ENCODE assay signal across 3 cellular contexts in the genomic region with DNA sequence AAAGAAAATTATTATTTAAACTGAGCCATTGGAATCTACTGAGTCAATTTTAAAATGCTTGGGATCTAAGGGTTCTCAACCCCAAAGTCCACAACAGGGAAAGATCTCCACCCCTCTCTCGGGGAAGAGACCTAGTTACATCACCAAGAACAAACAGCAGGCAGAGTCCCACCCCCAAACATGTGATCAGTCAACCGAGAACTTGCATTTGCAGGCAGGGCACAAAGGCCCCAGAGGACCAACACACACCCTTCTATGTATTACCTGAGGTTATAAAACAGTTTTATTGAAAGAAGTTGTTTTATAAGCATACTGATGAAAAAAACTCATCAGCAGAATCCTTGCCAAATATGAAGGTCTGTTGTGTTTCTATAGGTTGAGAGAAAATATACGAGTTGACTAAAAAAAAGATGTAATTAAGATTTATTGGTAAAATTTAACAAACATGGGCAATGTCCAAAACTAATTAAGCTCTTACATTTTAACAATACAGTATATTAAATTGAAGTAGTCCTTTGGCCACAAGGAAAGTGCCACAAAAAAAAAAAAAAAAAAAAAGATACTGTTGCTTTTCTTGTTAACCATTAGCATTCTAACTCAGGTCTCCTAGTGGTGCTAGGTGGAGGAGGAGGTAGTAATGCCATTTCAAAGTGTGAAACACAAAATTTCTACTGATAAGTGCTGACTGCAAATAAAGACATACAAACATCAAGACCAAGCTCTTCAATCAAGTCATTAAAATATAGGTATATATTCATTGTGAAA.
TF ChIP-seq lines count a peak whose summit lies in the region.

No MANE protein-coding gene starts in this region.

TF ChIP-seq in A549, 52 proteins besides CTCF, POLR2A, EP300 and RAD21:
- no peak for TF ChIP-seq SMC3 (IDR thresholded peaks at IDR 0.05)
- TF ChIP-seq, protein P1, sequence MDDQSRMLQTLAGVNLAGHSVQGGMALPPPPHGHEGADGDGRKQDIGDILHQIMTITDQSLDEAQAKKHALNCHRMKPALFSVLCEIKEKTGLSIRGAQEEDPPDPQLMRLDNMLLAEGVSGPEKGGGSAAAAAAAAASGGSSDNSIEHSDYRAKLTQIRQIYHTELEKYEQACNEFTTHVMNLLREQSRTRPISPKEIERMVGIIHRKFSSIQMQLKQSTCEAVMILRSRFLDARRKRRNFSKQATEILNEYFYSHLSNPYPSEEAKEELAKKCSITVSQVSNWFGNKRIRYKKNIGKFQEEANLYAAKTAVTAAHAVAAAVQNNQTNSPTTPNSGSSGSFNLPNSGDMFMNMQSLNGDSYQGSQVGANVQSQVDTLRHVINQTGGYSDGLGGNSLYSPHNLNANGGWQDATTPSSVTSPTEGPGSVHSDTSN (IDR thresholded peaks at IDR 0.05), result no peak
- no peak for TF ChIP-seq RNF2 (IDR thresholded peaks at IDR 0.05; ENCODE audit: borderline replicate concordance, low read depth)
- no peak for TF ChIP-seq ZC3H11A (IDR thresholded peaks at IDR 0.05)
- no peak for TF ChIP-seq TFCP2L1 (CRISPR knock-in tag; IDR thresholded peaks at IDR 0.05)
- TF ChIP-seq, protein P2, sequence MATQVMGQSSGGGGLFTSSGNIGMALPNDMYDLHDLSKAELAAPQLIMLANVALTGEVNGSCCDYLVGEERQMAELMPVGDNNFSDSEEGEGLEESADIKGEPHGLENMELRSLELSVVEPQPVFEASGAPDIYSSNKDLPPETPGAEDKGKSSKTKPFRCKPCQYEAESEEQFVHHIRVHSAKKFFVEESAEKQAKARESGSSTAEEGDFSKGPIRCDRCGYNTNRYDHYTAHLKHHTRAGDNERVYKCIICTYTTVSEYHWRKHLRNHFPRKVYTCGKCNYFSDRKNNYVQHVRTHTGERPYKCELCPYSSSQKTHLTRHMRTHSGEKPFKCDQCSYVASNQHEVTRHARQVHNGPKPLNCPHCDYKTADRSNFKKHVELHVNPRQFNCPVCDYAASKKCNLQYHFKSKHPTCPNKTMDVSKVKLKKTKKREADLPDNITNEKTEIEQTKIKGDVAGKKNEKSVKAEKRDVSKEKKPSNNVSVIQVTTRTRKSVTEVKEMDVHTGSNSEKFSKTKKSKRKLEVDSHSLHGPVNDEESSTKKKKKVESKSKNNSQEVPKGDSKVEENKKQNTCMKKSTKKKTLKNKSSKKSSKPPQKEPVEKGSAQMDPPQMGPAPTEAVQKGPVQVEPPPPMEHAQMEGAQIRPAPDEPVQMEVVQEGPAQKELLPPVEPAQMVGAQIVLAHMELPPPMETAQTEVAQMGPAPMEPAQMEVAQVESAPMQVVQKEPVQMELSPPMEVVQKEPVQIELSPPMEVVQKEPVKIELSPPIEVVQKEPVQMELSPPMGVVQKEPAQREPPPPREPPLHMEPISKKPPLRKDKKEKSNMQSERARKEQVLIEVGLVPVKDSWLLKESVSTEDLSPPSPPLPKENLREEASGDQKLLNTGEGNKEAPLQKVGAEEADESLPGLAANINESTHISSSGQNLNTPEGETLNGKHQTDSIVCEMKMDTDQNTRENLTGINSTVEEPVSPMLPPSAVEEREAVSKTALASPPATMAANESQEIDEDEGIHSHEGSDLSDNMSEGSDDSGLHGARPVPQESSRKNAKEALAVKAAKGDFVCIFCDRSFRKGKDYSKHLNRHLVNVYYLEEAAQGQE (IDR thresholded peaks at IDR 0.05), result no peak
- no peak for TF ChIP-seq KDM1A (IDR thresholded peaks at IDR 0.05; ENCODE audit: low read depth)
- no peak for TF ChIP-seq CEBPB (IDR thresholded peaks at IDR 0.05)
- no peak for TF ChIP-seq KDM5A (IDR thresholded peaks at IDR 0.05)
- TF ChIP-seq, protein P3, sequence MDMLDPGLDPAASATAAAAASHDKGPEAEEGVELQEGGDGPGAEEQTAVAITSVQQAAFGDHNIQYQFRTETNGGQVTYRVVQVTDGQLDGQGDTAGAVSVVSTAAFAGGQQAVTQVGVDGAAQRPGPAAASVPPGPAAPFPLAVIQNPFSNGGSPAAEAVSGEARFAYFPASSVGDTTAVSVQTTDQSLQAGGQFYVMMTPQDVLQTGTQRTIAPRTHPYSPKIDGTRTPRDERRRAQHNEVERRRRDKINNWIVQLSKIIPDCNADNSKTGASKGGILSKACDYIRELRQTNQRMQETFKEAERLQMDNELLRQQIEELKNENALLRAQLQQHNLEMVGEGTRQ (IDR thresholded peaks at IDR 0.05), result no peak
- TF ChIP-seq, protein P4, sequence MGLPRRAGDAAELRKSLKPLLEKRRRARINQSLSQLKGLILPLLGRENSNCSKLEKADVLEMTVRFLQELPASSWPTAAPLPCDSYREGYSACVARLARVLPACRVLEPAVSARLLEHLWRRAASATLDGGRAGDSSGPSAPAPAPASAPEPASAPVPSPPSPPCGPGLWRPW (IDR thresholded peaks at IDR 0.05), result no peak
- no peak for TF ChIP-seq JUNB (IDR thresholded peaks at IDR 0.05)
- TF ChIP-seq CHD4 (IDR thresholded peaks at IDR 0.05; ENCODE audit: borderline replicate concordance), result no peak

TF ChIP-seq in GM12891, 5 proteins besides CTCF, POLR2A, EP300 and RAD21:
- TF ChIP-seq TAF1 (IDR thresholded peaks at IDR 0.05; ENCODE audit: low read depth, low read length), result no peak
- no peak for TF ChIP-seq SPI1 (IDR thresholded peaks at IDR 0.05; ENCODE audit: low read depth, low read length)
- TF ChIP-seq POLR2AphosphoS5 (IDR thresholded peaks at IDR 0.05; ENCODE audit: low read depth, low read length), result no peak
- peak; percentile 75 for TF ChIP-seq PAX5 (IDR thresholded peaks at IDR 0.05; ENCODE audit: insufficient read depth, low read length, severe bottlenecking)
TF ChIP-seq in GM12891: peak in this region for 1.

TF ChIP-seq in K562, 482 proteins besides CTCF, POLR2A, EP300 and RAD21 (continues in another document):
- TF ChIP-seq HDAC3 (IDR thresholded peaks at IDR 0.05; ENCODE audit: borderline replicate concordance, partially characterized antibody), result peak; percentile 3
- no peak for TF ChIP-seq MEF2D (tag; conservative IDR thresholded peaks at IDR 0.05; ENCODE audit: low read depth)
- TF ChIP-seq ZNF766 (CRISPR knock-in tag; conservative IDR thresholded peaks at IDR 0.05), result no peak
- TF ChIP-seq, protein P5, sequence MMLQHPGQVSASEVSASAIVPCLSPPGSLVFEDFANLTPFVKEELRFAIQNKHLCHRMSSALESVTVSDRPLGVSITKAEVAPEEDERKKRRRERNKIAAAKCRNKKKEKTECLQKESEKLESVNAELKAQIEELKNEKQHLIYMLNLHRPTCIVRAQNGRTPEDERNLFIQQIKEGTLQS (IDR thresholded peaks at IDR 0.05), result peak; percentile 86
- TF ChIP-seq, protein P5 (CRISPR knock-in tag; conservative IDR thresholded peaks at IDR 0.05), result no peak
- TF ChIP-seq PURB (CRISPR knock-in tag; IDR thresholded peaks at IDR 0.05; ENCODE audit: low read depth), result no peak
- TF ChIP-seq, protein P6, sequence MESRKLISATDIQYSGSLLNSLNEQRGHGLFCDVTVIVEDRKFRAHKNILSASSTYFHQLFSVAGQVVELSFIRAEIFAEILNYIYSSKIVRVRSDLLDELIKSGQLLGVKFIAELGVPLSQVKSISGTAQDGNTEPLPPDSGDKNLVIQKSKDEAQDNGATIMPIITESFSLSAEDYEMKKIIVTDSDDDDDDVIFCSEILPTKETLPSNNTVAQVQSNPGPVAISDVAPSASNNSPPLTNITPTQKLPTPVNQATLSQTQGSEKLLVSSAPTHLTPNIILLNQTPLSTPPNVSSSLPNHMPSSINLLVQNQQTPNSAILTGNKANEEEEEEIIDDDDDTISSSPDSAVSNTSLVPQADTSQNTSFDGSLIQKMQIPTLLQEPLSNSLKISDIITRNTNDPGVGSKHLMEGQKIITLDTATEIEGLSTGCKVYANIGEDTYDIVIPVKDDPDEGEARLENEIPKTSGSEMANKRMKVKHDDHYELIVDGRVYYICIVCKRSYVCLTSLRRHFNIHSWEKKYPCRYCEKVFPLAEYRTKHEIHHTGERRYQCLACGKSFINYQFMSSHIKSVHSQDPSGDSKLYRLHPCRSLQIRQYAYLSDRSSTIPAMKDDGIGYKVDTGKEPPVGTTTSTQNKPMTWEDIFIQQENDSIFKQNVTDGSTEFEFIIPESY (CRISPR knock-in tag; IDR thresholded peaks at IDR 0.05), result no peak
- TF ChIP-seq, protein P7, sequence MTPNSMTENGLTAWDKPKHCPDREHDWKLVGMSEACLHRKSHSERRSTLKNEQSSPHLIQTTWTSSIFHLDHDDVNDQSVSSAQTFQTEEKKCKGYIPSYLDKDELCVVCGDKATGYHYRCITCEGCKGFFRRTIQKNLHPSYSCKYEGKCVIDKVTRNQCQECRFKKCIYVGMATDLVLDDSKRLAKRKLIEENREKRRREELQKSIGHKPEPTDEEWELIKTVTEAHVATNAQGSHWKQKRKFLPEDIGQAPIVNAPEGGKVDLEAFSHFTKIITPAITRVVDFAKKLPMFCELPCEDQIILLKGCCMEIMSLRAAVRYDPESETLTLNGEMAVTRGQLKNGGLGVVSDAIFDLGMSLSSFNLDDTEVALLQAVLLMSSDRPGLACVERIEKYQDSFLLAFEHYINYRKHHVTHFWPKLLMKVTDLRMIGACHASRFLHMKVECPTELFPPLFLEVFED (CRISPR knock-in tag; conservative IDR thresholded peaks at IDR 0.05), result no peak
- no peak for TF ChIP-seq CSDE1 (IDR thresholded peaks at IDR 0.05)
- TF ChIP-seq MAZ (CRISPR knock-in tag; conservative IDR thresholded peaks at IDR 0.05 in 1 of 2, IDR thresholded peaks at IDR 0.05 in 1 of 2), result peak in 1 of 2 experiments; percentile 37; a peak in 2 of 4 replicates
- TF ChIP-seq BMI1 (IDR thresholded peaks at IDR 0.05; ENCODE audit: low read length), result no peak
- TF ChIP-seq, protein P8, sequence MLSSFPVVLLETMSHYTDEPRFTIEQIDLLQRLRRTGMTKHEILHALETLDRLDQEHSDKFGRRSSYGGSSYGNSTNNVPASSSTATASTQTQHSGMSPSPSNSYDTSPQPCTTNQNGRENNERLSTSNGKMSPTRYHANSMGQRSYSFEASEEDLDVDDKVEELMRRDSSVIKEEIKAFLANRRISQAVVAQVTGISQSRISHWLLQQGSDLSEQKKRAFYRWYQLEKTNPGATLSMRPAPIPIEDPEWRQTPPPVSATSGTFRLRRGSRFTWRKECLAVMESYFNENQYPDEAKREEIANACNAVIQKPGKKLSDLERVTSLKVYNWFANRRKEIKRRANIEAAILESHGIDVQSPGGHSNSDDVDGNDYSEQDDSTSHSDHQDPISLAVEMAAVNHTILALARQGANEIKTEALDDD (IDR thresholded peaks at IDR 0.05), result peak; percentile 44
- no peak for TF ChIP-seq ZBED1 (IDR thresholded peaks at IDR 0.05)
- no peak for TF ChIP-seq POLR2B (IDR thresholded peaks at IDR 0.05; ENCODE audit: low read depth, partially characterized antibody)
- TF ChIP-seq NONO (IDR thresholded peaks at IDR 0.05; ENCODE audit: low read depth in 2 of 2, low read length in 1 of 2), result no peak
- no peak for TF ChIP-seq ZKSCAN8 (CRISPR knock-in tag; IDR thresholded peaks at IDR 0.05)
- TF ChIP-seq BCL6 (CRISPR knock-in tag; IDR thresholded peaks at IDR 0.05), result no peak
- TF ChIP-seq NFRKB (IDR thresholded peaks at IDR 0.05; ENCODE audit: low read depth), result 0 out of 2 replicates have a peak, but pooled peaks have one; percentile 28
- peak; percentile 57 for TF ChIP-seq C11orf30 (IDR thresholded peaks at IDR 0.05; ENCODE audit: low read depth)
- peak; percentile 46 for TF ChIP-seq CEBPB (tag; IDR thresholded peaks at IDR 0.05)
- 0 out of 2 replicates have a peak, but pooled peaks have one; percentile 49 for TF ChIP-seq ZNF589 (CRISPR knock-in tag; IDR thresholded peaks at IDR 0.05; ENCODE audit: low read depth)
- TF ChIP-seq, protein P9, sequence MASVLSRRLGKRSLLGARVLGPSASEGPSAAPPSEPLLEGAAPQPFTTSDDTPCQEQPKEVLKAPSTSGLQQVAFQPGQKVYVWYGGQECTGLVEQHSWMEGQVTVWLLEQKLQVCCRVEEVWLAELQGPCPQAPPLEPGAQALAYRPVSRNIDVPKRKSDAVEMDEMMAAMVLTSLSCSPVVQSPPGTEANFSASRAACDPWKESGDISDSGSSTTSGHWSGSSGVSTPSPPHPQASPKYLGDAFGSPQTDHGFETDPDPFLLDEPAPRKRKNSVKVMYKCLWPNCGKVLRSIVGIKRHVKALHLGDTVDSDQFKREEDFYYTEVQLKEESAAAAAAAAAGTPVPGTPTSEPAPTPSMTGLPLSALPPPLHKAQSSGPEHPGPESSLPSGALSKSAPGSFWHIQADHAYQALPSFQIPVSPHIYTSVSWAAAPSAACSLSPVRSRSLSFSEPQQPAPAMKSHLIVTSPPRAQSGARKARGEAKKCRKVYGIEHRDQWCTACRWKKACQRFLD (CRISPR knock-in tag; IDR thresholded peaks at IDR 0.05), result 0 out of 2 replicates have a peak, but pooled peaks have one; percentile 16
- TF ChIP-seq MAFF (IDR thresholded peaks at IDR 0.05; ENCODE audit: low read length), result no peak
- TF ChIP-seq MIER1 (IDR thresholded peaks at IDR 0.05; ENCODE audit: low read depth), result no peak
- no peak for TF ChIP-seq ZNF57 (CRISPR knock-in tag; IDR thresholded peaks at IDR 0.05)
- TF ChIP-seq IRF2 (CRISPR knock-in tag; IDR thresholded peaks at IDR 0.05), result no peak
- TF ChIP-seq MCM3 (IDR thresholded peaks at IDR 0.05), result no peak
- TF ChIP-seq CC2D1A (IDR thresholded peaks at IDR 0.05), result 0 out of 2 replicates have a peak, but pooled peaks have one; percentile 1
- peak; percentile 60; the same call in 1 of the 2 replicates for TF ChIP-seq TOE1 (IDR thresholded peaks at IDR 0.05; ENCODE audit: borderline replicate concordance)
- TF ChIP-seq TOE1 (CRISPR knock-in tag; IDR thresholded peaks at IDR 0.05; ENCODE audit: borderline replicate concordance, low read depth), result no peak
- peak; percentile 60; the same call in 1 of the 2 replicates for TF ChIP-seq L3MBTL2 (IDR thresholded peaks at IDR 0.05)
- TF ChIP-seq RBBP5 (IDR thresholded peaks at IDR 0.05; ENCODE audit: borderline replicate concordance, insufficient read depth, low read length, poor library complexity, severe bottlenecking), result peak; percentile 3
- no peak for TF ChIP-seq FIP1L1 (IDR thresholded peaks at IDR 0.05; ENCODE audit: low read depth, low read length, poor library complexity, severe bottlenecking)
- 0 out of 2 replicates have a peak, but pooled peaks have one; percentile 60 for TF ChIP-seq ZNF644 (tag; IDR thresholded peaks at IDR 0.05; ENCODE audit: low read depth)
- no peak for TF ChIP-seq ZNF699 (CRISPR knock-in tag; IDR thresholded peaks at IDR 0.05; ENCODE audit: insufficient replicate concordance)
- TF ChIP-seq, protein P10, sequence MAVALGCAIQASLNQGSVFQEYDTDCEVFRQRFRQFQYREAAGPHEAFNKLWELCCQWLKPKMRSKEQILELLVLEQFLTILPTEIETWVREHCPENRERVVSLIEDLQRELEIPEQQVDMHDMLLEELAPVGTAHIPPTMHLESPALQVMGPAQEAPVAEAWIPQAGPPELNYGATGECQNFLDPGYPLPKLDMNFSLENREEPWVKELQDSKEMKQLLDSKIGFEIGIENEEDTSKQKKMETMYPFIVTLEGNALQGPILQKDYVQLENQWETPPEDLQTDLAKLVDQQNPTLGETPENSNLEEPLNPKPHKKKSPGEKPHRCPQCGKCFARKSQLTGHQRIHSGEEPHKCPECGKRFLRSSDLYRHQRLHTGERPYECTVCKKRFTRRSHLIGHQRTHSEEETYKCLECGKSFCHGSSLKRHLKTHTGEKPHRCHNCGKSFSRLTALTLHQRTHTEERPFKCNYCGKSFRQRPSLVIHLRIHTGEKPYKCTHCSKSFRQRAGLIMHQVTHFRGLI (CRISPR knock-in tag; IDR thresholded peaks at IDR 0.05), result no peak
- TF ChIP-seq ZNF133 (CRISPR knock-in tag; IDR thresholded peaks at IDR 0.05), result no peak
- TF ChIP-seq FOXJ2 (tag; IDR thresholded peaks at IDR 0.05), result peak; percentile 78
- peak; percentile 22; the same call in 1 of the 2 replicates for TF ChIP-seq SP1 (CRISPR knock-in tag; IDR thresholded peaks at IDR 0.05)
- TF ChIP-seq SRSF3 (IDR thresholded peaks at IDR 0.05; ENCODE audit: insufficient read depth, low read length), result no peak
- no peak for TF ChIP-seq PRPF4 (IDR thresholded peaks at IDR 0.05; ENCODE audit: insufficient read depth, low read depth, low read length, poor library complexity, severe bottlenecking)
- peak; percentile 15; the same call in 1 of the 2 replicates for TF ChIP-seq LEF1 (IDR thresholded peaks at IDR 0.05)
